12 cellular contexts compared by ENCODE assay signal in genomic region chr15:74643368-74644204, GRCh38. TPM values are rescaled to one million over a fixed set of nuclear protein-coding genes. Genes with fewer than 3 reads are reported as not detected.
A peak's percentile ranks its signal among the peaks of the same experiment; 100 is the strongest.
DNase-seq lines count a peak whose midpoint lies in the region; ATAC-seq and TF ChIP-seq lines count a peak whose summit lies in the region.
"Had no signal": no experiment of that assay in that cellular context is flagged by ENCODE, and none has a peak within 500 bp of the region (broad histone marks: within the 10 kb centered on the region; RNA-seq: fewer than 3 reads in every experiment).

No MANE protein-coding gene starts in this region.

- H3K27me3 ChIP-seq in upper lobe of left lung (no peaks in the 10 kb centered on the region), SJCRH30 (no peaks in the 10 kb centered on the region)
- H3K27me3 ChIP-seq: right lobe of liver had no signal

- TF ChIP-seq POLR2A in upper lobe of left lung (IDR thresholded peaks at IDR 0.05): no peak

- WGBS in upper lobe of left lung, 2 donors: 74 to 76% methylated on average over 7 of the region's 7 CpGs

- no peaks in the 10 kb centered on the region for H3K36me3 Mint-ChIP-seq in activated naive CD4-positive, alpha-beta T cell treated with anti-CD3 and anti-CD28 coated beads, Interleukin-2, amount 50 U/mL, for 72 hours

- H3K4me3 ChIP-seq in mucosa of descending colon (no peak overlapping the region), upper lobe of left lung (no peak overlapping the region), SJCRH30 (no peak overlapping the region)
- H3K4me3 ChIP-seq: right lobe of liver had no signal

- DNase-seq in activated naive CD4-positive, alpha-beta T cell treated with anti-CD3 and anti-CD28 coated beads, Interleukin-2, amount 50 U/mL, for 72 hours (ENCODE audit: low spot score in 2 of 2): no peak
- DNase-seq in activated naive CD4-positive, alpha-beta T cell treated with anti-CD3 and anti-CD28 coated beads, Interleukin-2, amount 50 U/mL, for 16 hours: no peak
- no peak for DNase-seq in caudate nucleus (lab: John Stamatoyannopoulos, UW)
- DNase-seq in mucosa of descending colon: no peak
- peak in 1 of 2 donors; percentile 56 for DNase-seq in upper lobe of left lung
- no peak for DNase-seq in SJCRH30
- DNase-seq in NCI-H1105 (lab: John Stamatoyannopoulos, UW): no peak
- DNase-seq: Kasumi-1, right lobe of liver, T-helper 2 cell, trophoblast cell had no signal

- H3K36me3 ChIP-seq in mucosa of descending colon (ENCODE audit: low read depth) (no peaks in the 10 kb centered on the region), upper lobe of left lung (peaks cover 0 to 36% (median 12%) of the 10 kb centered on the region in 4 donors), SJCRH30 (peaks cover 9% of the 10 kb centered on the region)

- H3K27ac ChIP-seq in caudate nucleus (ENCODE audit: low read depth, low read length): peak overlapping the region; percentile 25
- H3K27ac ChIP-seq in upper lobe of left lung: peak overlapping the region; percentile 65 to 82 (median 76)
- no peak overlapping the region for H3K27ac ChIP-seq in SJCRH30
- H3K27ac ChIP-seq: right lobe of liver had no signal

- H3K4me1 ChIP-seq in mucosa of descending colon (ENCODE audit: low read depth) (peaks cover 28% of the 10 kb centered on the region), upper lobe of left lung (peaks cover 6 to 41% (median 22%) of the 10 kb centered on the region in 4 donors), SJCRH30 (no peaks in the 10 kb centered on the region; the same call in 1 of the 2 replicates)
- H3K4me1 ChIP-seq: right lobe of liver had no signal

- H3K27ac Mint-ChIP-seq in activated naive CD4-positive, alpha-beta T cell treated with anti-CD3 and anti-CD28 coated beads, Interleukin-2, amount 50 U/mL, for 72 hours: peak overlapping the region; percentile 17 to 85

- intact Hi-C loops in mucosa of descending colon (cut with DNase I, micrococcal nuclease): no loop called here

- H3K9me3 Mint-ChIP-seq in activated naive CD4-positive, alpha-beta T cell treated with anti-CD3 and anti-CD28 coated beads, Interleukin-2, amount 50 U/mL, for 72 hours: no peaks in the 10 kb centered on the region

- no peaks in the 10 kb centered on the region for H3K9me3 ChIP-seq in mucosa of descending colon
- H3K9me3 ChIP-seq in upper lobe of left lung: no peaks in the 10 kb centered on the region
- no peaks in the 10 kb centered on the region for H3K9me3 ChIP-seq in SJCRH30 (replicated peaks)
- H3K9me3 ChIP-seq: right lobe of liver had no signal

- no peak for TF ChIP-seq EP300 in upper lobe of left lung (IDR thresholded peaks at IDR 0.05)

- TF ChIP-seq CTCF in mucosa of descending colon (IDR thresholded peaks at IDR 0.05) (no peak), upper lobe of left lung (IDR thresholded peaks at IDR 0.05) (no peak)

- ATAC-seq in activated naive CD4-positive, alpha-beta T cell treated with anti-CD3 and anti-CD28 coated beads, Interleukin-2, amount 50 U/mL, for 72 hours: no peak
- ATAC-seq in mucosa of descending colon (peak; percentile 54), upper lobe of left lung (ENCODE audit: low FRiP score in 2 of 2) (no peak), GM21576 (IDR thresholded peaks at IDR 0.05; ENCODE audit: unreplicated experiment) (no peak)

RNA-seq across cellular contexts. Expression of gene CLK3, which starts 27.9 kb away (rescaled TPM):
- 100 to 1,000 TPM; 160 to 176 TPM for total RNA-seq in activated naive CD4-positive, alpha-beta T cell treated with anti-CD3 and anti-CD28 coated beads, Interleukin-2, amount 50 U/mL, for 72 hours
- total RNA-seq in mucosa of descending colon: 100 to 1,000 TPM in 2 of 3 donors, 10 to 100 TPM in 1; 92.7 to 120 (median 110) TPM
- total RNA-seq in upper lobe of left lung: 100 to 1,000 TPM in 2 of 6 donors, 10 to 100 TPM in 4; 78.0 to 289 (median 89.7) TPM
- total RNA-seq in SJCRH30 (2014; rRNA removed; shearing (Covaris generic)): 42.3 and 44.4 TPM in 2 replicates

RNA-seq across cellular contexts. Expression of gene EDC3, which starts 52.2 kb away (rescaled TPM):
- total RNA-seq in activated naive CD4-positive, alpha-beta T cell treated with anti-CD3 and anti-CD28 coated beads, Interleukin-2, amount 50 U/mL, for 72 hours: 10 to 100 TPM; 48.6 to 56.4 TPM
- total RNA-seq in mucosa of descending colon (10 to 100 TPM; 30.9 to 31.9 (median 31.6) TPM), upper lobe of left lung (10 to 100 TPM; 16.7 to 43.0 (median 27.7) TPM)
- 19.7 and 21.6 TPM in 2 replicates for total RNA-seq in SJCRH30 (2014; rRNA removed; shearing (Covaris generic))
